Comparison of ENCODE assay signal across 20 cellular contexts in the genomic region with DNA sequence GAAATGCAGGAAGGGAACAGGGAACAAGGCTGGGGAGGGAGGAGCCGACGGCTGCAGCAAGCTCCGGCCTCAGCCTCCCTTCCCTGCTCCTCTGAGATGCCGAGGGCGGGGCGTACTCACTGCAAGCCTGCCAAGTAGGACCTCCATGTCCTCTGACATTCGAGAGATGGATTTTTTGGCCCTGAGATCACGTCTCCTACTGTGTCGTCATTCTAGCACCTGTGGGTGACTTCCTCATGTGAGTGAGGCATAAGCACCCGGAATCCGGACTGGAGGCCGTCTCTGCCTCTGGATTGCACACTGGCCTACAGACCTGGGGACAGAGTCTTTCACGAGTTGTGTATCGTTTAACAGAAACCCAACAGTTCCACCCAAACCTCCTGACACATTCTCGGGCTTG. TPM values are rescaled to one million over a fixed set of nuclear protein-coding genes. Genes with fewer than 3 reads are reported as not detected.
DNase-seq lines count a peak whose midpoint lies in the region; ATAC-seq and TF ChIP-seq lines count a peak whose summit lies in the region.
"Had no signal": no experiment of that assay in that cellular context is flagged by ENCODE, and none has a peak within 500 bp of the region (broad histone marks: within the 10 kb centered on the region; RNA-seq: fewer than 3 reads in every experiment).

No MANE protein-coding gene starts in this region.

- POLR2A ChIA-PET in T-cell (lab: Charles Lee): no interaction called here

- H3K27me3 Mint-ChIP-seq in brain (no peaks in the 10 kb centered on the region), neural progenitor cell (ENCODE audit: insufficient read depth, low read depth) (peaks cover 6% of the 10 kb centered on the region), T-cell (no peaks in the 10 kb centered on the region)

- H3K27ac Mint-ChIP-seq in brain (peak overlapping the region in 4 of 5 experiments; percentile 12 to 98 (median 47)), neural progenitor cell (no peak overlapping the region), T-cell (no peak overlapping the region)

- TF ChIP-seq CTCF in brain (conservative IDR thresholded peaks at IDR 0.05): no peak
- TF ChIP-seq CTCF in esophagus squamous epithelium (IDR thresholded peaks at IDR 0.05): no peak
- TF ChIP-seq CTCF in neural progenitor cell (IDR thresholded peaks at IDR 0.05): no peak

- H2AFZ ChIP-seq in neural progenitor cell (replicated peaks): no peak overlapping the region

- H3K4me1 Mint-ChIP-seq in brain (peaks cover 43% of the 10 kb centered on the region), neural progenitor cell (peaks cover 28% of the 10 kb centered on the region), T-cell (peaks cover 6 to 10% (median 6%) of the 10 kb centered on the region in 3 donors)

- H3K9ac ChIP-seq in neural progenitor cell (no peak overlapping the region), stomach smooth muscle (ENCODE audit: low read length in 2 of 2) (no peak overlapping the region)

- WGBS in esophagus squamous epithelium, 2 donors: 78% methylated on average over 10 to 14 of the region's 15 CpGs

- no peak for ATAC-seq in GM18517 (IDR thresholded peaks at IDR 0.05; ENCODE audit: unreplicated experiment)
- ATAC-seq in T-cell (replicated peaks in 1 of 4): no peak
- ATAC-seq in SK-N-SH treated with all-trans-retinoic acid at 6 μM for 48 hours: no peak
- ATAC-seq: Right ventricle myocardium inferior had no signal

- H3K9me3 Mint-ChIP-seq in brain: no peaks in the 10 kb centered on the region
- no peaks in the 10 kb centered on the region for H3K9me3 Mint-ChIP-seq in neural progenitor cell
- no peaks in the 10 kb centered on the region for H3K9me3 Mint-ChIP-seq in T-cell
- H3K9me3 Mint-ChIP-seq: H9 had no signal

- H3K4me3 ChIP-seq in esophagus squamous epithelium (no peak overlapping the region), neural progenitor cell (no peak overlapping the region), stomach smooth muscle (ENCODE audit: low read length in 2 of 2) (no peak overlapping the region)
- H3K4me3 ChIP-seq: Peyer's patch had no signal

- TF ChIP-seq POLR2A in esophagus squamous epithelium (IDR thresholded peaks at IDR 0.05): no peak

- H3K4me2 ChIP-seq in neural progenitor cell: no peak overlapping the region

- H3K27me3 ChIP-seq in esophagus squamous epithelium: no peaks in the 10 kb centered on the region
- no peaks in the 10 kb centered on the region for H3K27me3 ChIP-seq in neural progenitor cell
- no peaks in the 10 kb centered on the region for H3K27me3 ChIP-seq in stomach smooth muscle (ENCODE audit: control insufficient read depth in 1 of 2, insufficient read depth in 2 of 2, low read length in 2 of 2)
- H3K27me3 ChIP-seq: Peyer's patch had no signal

- CTCF ChIA-PET in T-cell (lab: Charles Lee): interaction anchor here (0.6 to 3.1 kb wide), 2 partner anchors 127 to 184 kb away, joined by 4 to 19 read pairs; no protein-coding TSS in a partner anchor

- no peak for DNase-seq in esophagus squamous epithelium (lab: John Stamatoyannopoulos, UW)
- no peak for DNase-seq in neural progenitor cell (ENCODE audit: low spot score)
- no peak for DNase-seq in T-cell
- DNase-seq: ACHN; COR-L47; H9; MM.1S; NCI-H1092; NCI-H146; NCI-H2081; NCI-H748 treated with DMSO at 0.1 percent for 48 hours; NK-92 treated with Interleukin-12 subunit alpha and Interleukin-12 subunit beta, amount 100 ng/mL, for 24 hours; Peyer's patch had no signal

- H3K36me3 Mint-ChIP-seq in brain (peaks cover 28% of the 10 kb centered on the region), neural progenitor cell (peaks cover 22% of the 10 kb centered on the region), T-cell (peaks cover 1% of the 10 kb centered on the region)

- no peaks in the 10 kb centered on the region for H3K79me2 ChIP-seq in neural progenitor cell (ENCODE audit: low read depth)

- intact Hi-C loops in esophagus squamous epithelium (cut with DNase I): loop anchor here (5.0 to 10.0 kb wide), 2 partner anchors 78 to 186 kb away; no protein-coding TSS in a partner anchor

- H3K4me3 Mint-ChIP-seq in brain (no peak overlapping the region), neural progenitor cell (peak overlapping the region; percentile 48), T-cell (no peak overlapping the region)
- H3K4me3 Mint-ChIP-seq: CD14-positive monocyte, H9 had no signal

- H3K4me1 ChIP-seq in esophagus squamous epithelium (peaks cover 7 to 40% (median 10%) of the 10 kb centered on the region in 3 donors), neural progenitor cell (peaks cover 6% of the 10 kb centered on the region), stomach smooth muscle (ENCODE audit: control insufficient read depth, insufficient read depth, low read length) (peaks cover 23% of the 10 kb centered on the region)

- peaks cover 7% of the 10 kb centered on the region for H3F3A ChIP-seq in neural progenitor cell (ENCODE audit: low read depth)

- H3K36me3 ChIP-seq in esophagus squamous epithelium (peaks cover 5 to 47% (median 10%) of the 10 kb centered on the region in 3 donors), neural progenitor cell (no peaks in the 10 kb centered on the region), stomach smooth muscle (ENCODE audit: control insufficient read depth in 2 of 2, insufficient read depth in 2 of 2, low read length in 2 of 2) (peaks cover 12 to 18% of the 10 kb centered on the region in 2 donors)

- H3K9me3 ChIP-seq in esophagus squamous epithelium (no peaks in the 10 kb centered on the region), neural progenitor cell (ENCODE audit: low read depth) (no peaks in the 10 kb centered on the region), stomach smooth muscle (ENCODE audit: control insufficient read depth in 2 of 2, low read length in 2 of 2) (no peaks in the 10 kb centered on the region)
- H3K9me3 ChIP-seq: Peyer's patch had no signal

- H4K20me1 ChIP-seq in neural progenitor cell (ENCODE audit: low read depth): no peaks in the 10 kb centered on the region

- H3K27ac ChIP-seq in esophagus squamous epithelium: peak overlapping the region in 3 of 4 donors; percentile 34 to 54 (median 50)
- H3K27ac ChIP-seq in neural progenitor cell: no peak overlapping the region
- H3K27ac ChIP-seq in stomach smooth muscle (ENCODE audit: low read length): peak overlapping the region; percentile 11
- H3K27ac ChIP-seq: HL-60, Peyer's patch had no signal

TF ChIP-seq in SK-N-SH treated with all-trans-retinoic acid at 6 μM for 48 hours, 23 proteins besides CTCF, POLR2A, EP300 and RAD21 (continues in another document):
- TF ChIP-seq, protein P1, sequence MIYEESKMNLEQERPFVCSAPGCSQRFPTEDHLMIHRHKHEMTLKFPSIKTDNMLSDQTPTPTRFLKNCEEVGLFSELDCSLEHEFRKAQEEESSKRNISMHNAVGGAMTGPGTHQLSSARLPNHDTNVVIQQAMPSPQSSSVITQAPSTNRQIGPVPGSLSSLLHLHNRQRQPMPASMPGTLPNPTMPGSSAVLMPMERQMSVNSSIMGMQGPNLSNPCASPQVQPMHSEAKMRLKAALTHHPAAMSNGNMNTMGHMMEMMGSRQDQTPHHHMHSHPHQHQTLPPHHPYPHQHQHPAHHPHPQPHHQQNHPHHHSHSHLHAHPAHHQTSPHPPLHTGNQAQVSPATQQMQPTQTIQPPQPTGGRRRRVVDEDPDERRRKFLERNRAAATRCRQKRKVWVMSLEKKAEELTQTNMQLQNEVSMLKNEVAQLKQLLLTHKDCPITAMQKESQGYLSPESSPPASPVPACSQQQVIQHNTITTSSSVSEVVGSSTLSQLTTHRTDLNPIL (CRISPR knock-in tag; IDR thresholded peaks at IDR 0.05; ENCODE audit: low read depth): no peak
- TF ChIP-seq SNAI2 (CRISPR knock-in tag; IDR thresholded peaks at IDR 0.05) (no peak), CSDC2 (CRISPR knock-in tag; IDR thresholded peaks at IDR 0.05) (no peak), ESRRG (CRISPR knock-in tag; IDR thresholded peaks at IDR 0.05) (no peak), RARB (CRISPR knock-in tag; IDR thresholded peaks at IDR 0.05) (no peak), ISL1 (CRISPR knock-in tag; IDR thresholded peaks at IDR 0.05) (no peak), TOX (CRISPR knock-in tag; IDR thresholded peaks at IDR 0.05; ENCODE audit: borderline replicate concordance) (no peak)
- TF ChIP-seq, protein P2, sequence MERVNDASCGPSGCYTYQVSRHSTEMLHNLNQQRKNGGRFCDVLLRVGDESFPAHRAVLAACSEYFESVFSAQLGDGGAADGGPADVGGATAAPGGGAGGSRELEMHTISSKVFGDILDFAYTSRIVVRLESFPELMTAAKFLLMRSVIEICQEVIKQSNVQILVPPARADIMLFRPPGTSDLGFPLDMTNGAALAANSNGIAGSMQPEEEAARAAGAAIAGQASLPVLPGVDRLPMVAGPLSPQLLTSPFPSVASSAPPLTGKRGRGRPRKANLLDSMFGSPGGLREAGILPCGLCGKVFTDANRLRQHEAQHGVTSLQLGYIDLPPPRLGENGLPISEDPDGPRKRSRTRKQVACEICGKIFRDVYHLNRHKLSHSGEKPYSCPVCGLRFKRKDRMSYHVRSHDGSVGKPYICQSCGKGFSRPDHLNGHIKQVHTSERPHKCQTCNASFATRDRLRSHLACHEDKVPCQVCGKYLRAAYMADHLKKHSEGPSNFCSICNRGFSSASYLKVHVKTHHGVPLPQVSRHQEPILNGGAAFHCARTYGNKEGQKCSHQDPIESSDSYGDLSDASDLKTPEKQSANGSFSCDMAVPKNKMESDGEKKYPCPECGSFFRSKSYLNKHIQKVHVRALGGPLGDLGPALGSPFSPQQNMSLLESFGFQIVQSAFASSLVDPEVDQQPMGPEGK (CRISPR knock-in tag; IDR thresholded peaks at IDR 0.05; ENCODE audit: borderline replicate concordance): no peak

RNA-seq across cellular contexts. Expression of a gene that starts 14.5 kb away (rescaled TPM):
- polyA plus RNA-seq in brain (ENCODE audit: insufficient read depth, low read depth, low replicate concordance): 13.9 TPM
- 10 to 100 TPM; 15.7 to 25.7 (median 18.7) TPM for total RNA-seq in esophagus squamous epithelium
- 22.3 and 26.1 TPM in 2 replicates for total RNA-seq in neural progenitor cell (ENCODE audit: low replicate concordance)
- total RNA-seq in T-cell: 10 to 100 TPM; 23.0 to 34.1 (median 25.6) TPM

RNA-seq across cellular contexts. Expression of a gene that starts 14.5 kb away (rescaled TPM):
- polyA plus RNA-seq in brain (ENCODE audit: insufficient read depth, low read depth, low replicate concordance): 87.4 TPM
- total RNA-seq in esophagus squamous epithelium (10 to 100 TPM; 37.4 to 89.2 (median 46.0) TPM), neural progenitor cell (ENCODE audit: low replicate concordance) (131 and 309 TPM in 2 replicates), T-cell (10 to 100 TPM; 66.9 to 85.1 (median 76.8) TPM)

RNA-seq across cellular contexts. Expression of a gene that starts 44.5 kb away (rescaled TPM):
- 16.1 TPM for polyA plus RNA-seq in brain (ENCODE audit: insufficient read depth, low read depth, low replicate concordance)
- total RNA-seq in esophagus squamous epithelium (10 to 100 TPM; 16.6 to 33.0 (median 20.1) TPM), neural progenitor cell (ENCODE audit: low replicate concordance) (15.6 and 30.8 TPM in 2 replicates), T-cell (10 to 100 TPM; 19.6 to 38.2 (median 36.0) TPM)

Comparison
In these comparisons a context has a peak if more than half of its experiments do, and no peak if none do; other contexts are left out.
1. H3K27ac Mint-ChIP-seq: peak in brain (4 of 5); none in neural progenitor cell (single experiment) and T-cell (0 of 2).